ENCODE assay signal across 26 cellular contexts in the genomic region with DNA sequence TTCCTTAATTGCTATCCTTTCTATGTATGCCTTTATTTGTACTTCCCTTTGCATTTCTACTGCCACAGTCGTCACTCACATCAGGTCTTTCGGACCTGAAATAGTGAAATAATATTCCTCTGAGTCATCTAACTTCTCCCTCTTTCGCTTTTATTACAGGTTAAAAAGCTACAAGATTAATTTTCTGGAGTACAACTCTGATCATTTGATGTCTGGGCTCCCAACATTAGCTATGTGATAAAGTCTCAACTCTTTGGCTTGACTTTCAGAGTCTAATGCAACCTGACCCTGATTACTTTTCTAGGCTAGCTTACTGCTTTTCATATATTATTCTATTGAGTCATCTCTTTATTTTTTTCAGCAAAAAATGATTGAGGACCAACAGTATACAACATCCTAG.
A peak's percentile ranks its signal among the peaks of the same experiment; 100 is the strongest.
DNase-seq lines count a peak whose midpoint lies in the region; ATAC-seq and TF ChIP-seq lines count a peak whose summit lies in the region.
"Had no signal": no experiment of that assay in that cellular context is flagged by ENCODE, and none has a peak within 500 bp of the region (broad histone marks: within the 10 kb centered on the region; RNA-seq: fewer than 3 reads in every experiment).

No MANE protein-coding gene starts in this region.

- no peaks in the 10 kb centered on the region for H3K9me3 ChIP-seq in aorta (ENCODE audit: control insufficient read depth, low read length)
- H3K9me3 ChIP-seq in testis: no peaks in the 10 kb centered on the region
- H3K9me3 ChIP-seq: esophagus squamous epithelium had no signal

- no peak for TF ChIP-seq POLR2A in testis (IDR thresholded peaks at IDR 0.05)

- H3K79me2 ChIP-seq in ACC112 (ENCODE audit: control insufficient read depth, insufficient read depth, low read length, unreplicated experiment): no peaks in the 10 kb centered on the region

- intact Hi-C loops in aorta (cut with DNase I) (no loop called here), testis (cut with DNase I; ENCODE audit: low total_unique reads) (no loop called here)

- H3K4me3 ChIP-seq in ACC112 (ENCODE audit: low read depth, low read length) (peak overlapping the region; percentile 25; the same call in 1 of the 2 replicates), brain microvascular endothelial cell (ENCODE audit: low read depth, low read length) (no peak overlapping the region), aorta (ENCODE audit: low read length in 2 of 2) (no peak overlapping the region), testis (no peak overlapping the region)
- H3K4me3 ChIP-seq: esophagus squamous epithelium, neural progenitor cell had no signal

- H3K36me3 ChIP-seq in ACC112 (ENCODE audit: insufficient read depth, low read length) (no peaks in the 10 kb centered on the region), brain microvascular endothelial cell (replicated peaks) (no peaks in the 10 kb centered on the region), aorta (ENCODE audit: control insufficient read depth in 1 of 2, insufficient read depth in 2 of 2, low read length in 1 of 2) (peaks cover 0 to 2% of the 10 kb centered on the region in 2 donors), testis (ENCODE audit: low read depth, missing control alignments) (no peaks in the 10 kb centered on the region)
- H3K36me3 ChIP-seq: esophagus squamous epithelium, neural progenitor cell had no signal

- H3K4me1 ChIP-seq in ACC112 (ENCODE audit: control insufficient read depth, insufficient read depth, low read length, unreplicated experiment): peaks cover 30% of the 10 kb centered on the region
- H3K4me1 ChIP-seq in aorta (ENCODE audit: control insufficient read depth in 1 of 2, insufficient read depth in 2 of 2, low read length in 2 of 2): peaks cover 0 to 2% of the 10 kb centered on the region in 2 donors
- no peaks in the 10 kb centered on the region for H3K4me1 ChIP-seq in testis
- H3K4me1 ChIP-seq: esophagus squamous epithelium had no signal

- in situ Hi-C loops in brain microvascular endothelial cell (cut with HindIII; ENCODE audit: low pct_ligation_motif_present, low sequenced_read_pairs): no loop called here

- peak; percentile 45 for DNase-seq in NCI-H226
- peak; percentile 30 for DNase-seq in brain microvascular endothelial cell
- peak; percentile 57 for DNase-seq in kidney tubule cell (ENCODE audit: low spot score)
- no peak for DNase-seq in aorta
- DNase-seq in globus pallidus (ENCODE audit: low spot score): no peak
- DNase-seq in testis: no peak
- DNase-seq: activated CD8-positive, alpha-beta T cell treated with anti-CD3 and anti-CD28 coated beads, Interleukin-2, amount 10 ng/mL, durations not matched to agents 7 days and 5 days; activated effector memory CD4-positive, alpha-beta T cell treated with anti-CD3 and anti-CD28 coated beads, Interleukin-2, amount 50 U/mL, for 16 hours; activated naive CD8-positive, alpha-beta T cell treated with anti-CD3 and anti-CD28 coated beads, Interleukin-2, amount 10 ng/mL, durations not matched to agents 7 days and 5 days; activated T-cell treated with anti-CD3 and anti-CD28 coated beads for 4 hours; COR-L47; DMS79 treated with DMSO at 0.1 percent for 48 hours; effector memory CD8-positive, alpha-beta T cell; esophagus squamous epithelium; glutamatergic neuron; HCEC 1CT; NCI-H1105; NCI-H2081; NCI-H345; NCI-H82; SHP77; T-helper 1 cell had no signal

- H3K27ac ChIP-seq in ACC112 (ENCODE audit: low read depth, low read length): peak overlapping the region; percentile 31; the same call in 1 of the 2 replicates
- H3K27ac ChIP-seq in brain microvascular endothelial cell: peak overlapping the region; percentile 50
- no peak overlapping the region for H3K27ac ChIP-seq in aorta (ENCODE audit: low read depth in 1 of 2, low read length in 2 of 2)
- no peak overlapping the region for H3K27ac ChIP-seq in testis
- H3K27ac ChIP-seq: esophagus squamous epithelium, neural progenitor cell had no signal

- H2AFZ ChIP-seq in ACC112 (ENCODE audit: low read length, unreplicated experiment): no peak overlapping the region
- H2AFZ ChIP-seq: neural progenitor cell had no signal

- WGBS in aorta, 2 donors: 29 to 46% methylated on average over 3 of the region's 3 CpGs
- 81 to 92% methylated on average over 3 of the region's 3 CpGs for WGBS in testis, 2 donors

- H3K27me3 ChIP-seq in ACC112 (ENCODE audit: insufficient read depth, low read length): no peaks in the 10 kb centered on the region
- no peaks in the 10 kb centered on the region for H3K27me3 ChIP-seq in brain microvascular endothelial cell (replicated peaks)
- H3K27me3 ChIP-seq in aorta (ENCODE audit: control insufficient read depth in 1 of 2, insufficient read depth in 2 of 2, low read length in 1 of 2): no peaks in the 10 kb centered on the region
- no peaks in the 10 kb centered on the region for H3K27me3 ChIP-seq in testis
- H3K27me3 ChIP-seq: esophagus squamous epithelium, neural progenitor cell had no signal

- no peak for ATAC-seq in aorta (ENCODE audit: low FRiP score)
- no peak for ATAC-seq in HG02759 (IDR thresholded peaks at IDR 0.05; ENCODE audit: unreplicated experiment)
- ATAC-seq: activated CD4-positive, CD25-positive, alpha-beta regulatory T cell treated with anti-CD3 and anti-CD28 coated beads, Interleukin-2, amount 50 U/mL, for 24 hours; activated CD8-positive, alpha-beta T cell treated with anti-CD3 and anti-CD28 coated beads, Interleukin-2, amount 10 ng/mL, durations not matched to agents 7 days and 5 days; effector memory CD8-positive, alpha-beta T cell had no signal

- no peak for TF ChIP-seq CTCF in brain microvascular endothelial cell (IDR thresholded peaks at IDR 0.05; ENCODE audit: low read depth, low read length, missing control alignments)
- no peak for TF ChIP-seq CTCF in testis (IDR thresholded peaks at IDR 0.05)

Comparison
In these comparisons a context has a peak if more than half of its experiments do, and no peak if none do; other contexts are left out.
1. H3K27ac ChIP-seq: peak in ACC112 (single experiment) and brain microvascular endothelial cell (single experiment); none in aorta (0 of 2) and testis (0 of 2).
2. DNase-seq: peak in NCI-H226 (single experiment), brain microvascular endothelial cell (single experiment) and kidney tubule cell (single experiment); none in aorta (0 of 2), globus pallidus (single experiment) and testis (single experiment).